In genomic region chr6:144285548-144285797, GRCh38 we compare ENCODE assay signal across 8 cellular contexts. TPM values are rescaled to one million over a fixed set of nuclear protein-coding genes. Genes with fewer than 3 reads are reported as not detected.
DNase-seq lines count a peak whose midpoint lies in the region; ATAC-seq and TF ChIP-seq lines count a peak whose summit lies in the region.

No MANE protein-coding gene starts in this region.

- H3K4me1 ChIP-seq in iPS-20b (ENCODE audit: insufficient read depth, low read length) (peaks cover 6% of the 10 kb centered on the region), stomach (peaks cover 8 to 27% (median 18%) of the 10 kb centered on the region in 4 donors)

- H3K4me3 Mint-ChIP-seq in activated CD4-positive, alpha-beta memory T cell treated with anti-CD3 and anti-CD28 coated beads, Interleukin-2, amount 10 ng/mL, durations not matched to agents 7 days and 5 days = peak overlapping the region; percentile 89

- H3K27ac Mint-ChIP-seq in activated CD4-positive, alpha-beta memory T cell treated with anti-CD3 and anti-CD28 coated beads, Interleukin-2, amount 10 ng/mL, durations not matched to agents 7 days and 5 days = peak overlapping the region; percentile 27

- no peaks in the 10 kb centered on the region for H3K36me3 Mint-ChIP-seq in activated CD4-positive, alpha-beta memory T cell treated with anti-CD3 and anti-CD28 coated beads, Interleukin-2, amount 10 ng/mL, durations not matched to agents 7 days and 5 days (ENCODE audit: low read depth)

- peaks cover 24% of the 10 kb centered on the region for H3K4me1 Mint-ChIP-seq in activated CD4-positive, alpha-beta memory T cell treated with anti-CD3 and anti-CD28 coated beads, Interleukin-2, amount 10 ng/mL, durations not matched to agents 7 days and 5 days

- no peak for TF ChIP-seq POLR2A in stomach (IDR thresholded peaks at IDR 0.05)

- H3K9me3 Mint-ChIP-seq in activated CD4-positive, alpha-beta memory T cell treated with anti-CD3 and anti-CD28 coated beads, Interleukin-2, amount 10 ng/mL, durations not matched to agents 7 days and 5 days = no peaks in the 10 kb centered on the region

- peak overlapping the region; percentile 94 for H3K4me3 ChIP-seq in iPS-20b (ENCODE audit: low read length)
- peak overlapping the region; percentile 73 to 91 (median 81) for H3K4me3 ChIP-seq in stomach

- 0% methylated on average over 15 of the region's 15 CpGs for WGBS in stomach, 5 donors

- peaks cover 41% of the 10 kb centered on the region for H3K27me3 ChIP-seq in iPS-20b (ENCODE audit: insufficient read depth, low read length)
- no peaks in the 10 kb centered on the region for H3K27me3 ChIP-seq in stomach

- POLR2A ChIA-PET in activated CD4-positive, alpha-beta memory T cell treated with anti-CD3 and anti-CD28 coated beads, Interleukin-2, amount 10 ng/mL, durations not matched to agents 7 days and 5 days (lab: Charles Lee) = interaction anchor here (0.9 to 1.8 kb wide), 3 partner anchors 20 to 221 kb away, joined by 3 to 12 read pairs (median 3); no protein-coding TSS in a partner anchor

- peaks cover 24% of the 10 kb centered on the region for H3K27me3 Mint-ChIP-seq in activated CD4-positive, alpha-beta memory T cell treated with anti-CD3 and anti-CD28 coated beads, Interleukin-2, amount 10 ng/mL, durations not matched to agents 7 days and 5 days

- TF ChIP-seq EP300 in stomach (IDR thresholded peaks at IDR 0.05) = no peak

- H3K9me3 ChIP-seq in iPS-20b (ENCODE audit: insufficient read depth, low read depth, low read length) (no peaks in the 10 kb centered on the region), stomach (no peaks in the 10 kb centered on the region)

- peak overlapping the region; percentile 82 for H3K9ac ChIP-seq in iPS-20b (ENCODE audit: low read depth, low read length)

- CTCF ChIA-PET in activated CD4-positive, alpha-beta memory T cell treated with anti-CD3 and anti-CD28 coated beads, Interleukin-2, amount 10 ng/mL, durations not matched to agents 7 days and 5 days (lab: Charles Lee) = interaction anchor here (0.7 to 2.5 kb wide), 5 partner anchors 25 to 196 kb away, joined by 3 to 13 read pairs (median 4); no protein-coding TSS in a partner anchor

- no peak for DNase-seq in activated CD4-positive, alpha-beta memory T cell treated with anti-CD3 and anti-CD28 coated beads, Interleukin-2, amount 10 ng/mL, durations not matched to agents 7 days and 5 days
- no peak for DNase-seq in stomach
- DNase-seq in activated gamma-delta T cell (lab: John Stamatoyannopoulos, UW) = no peak
- no peak for DNase-seq in NCI-H2107 treated with DMSO at 0.1 percent for 48 hours (lab: John Stamatoyannopoulos, UW; ENCODE audit: unreplicated experiment)
- no peak for DNase-seq in SW480 (ENCODE audit: low spot score)

- TF ChIP-seq CTCF in stomach (IDR thresholded peaks at IDR 0.05) = no peak

- peak; percentile 33 for ATAC-seq in GM18498 (IDR thresholded peaks at IDR 0.05; ENCODE audit: unreplicated experiment)
- ATAC-seq in HG02763 (IDR thresholded peaks at IDR 0.05; ENCODE audit: unreplicated experiment) = peak; percentile 21

- no peaks in the 10 kb centered on the region for H3K36me3 ChIP-seq in iPS-20b (ENCODE audit: insufficient read depth, low read depth, low read length)
- peaks cover 0 to 8% (median 0%) of the 10 kb centered on the region in 4 donors for H3K36me3 ChIP-seq in stomach

- intact Hi-C loops in stomach (cut with DNase I; ENCODE audit: low total_unique reads) = loop anchor here (5.0 kb wide), 1 partner anchor 37 kb away; no protein-coding TSS in a partner anchor

- peak overlapping the region; percentile 22 for H3K27ac ChIP-seq in iPS-20b (ENCODE audit: low read length)
- peak overlapping the region; percentile 87 to 98 (median 96) for H3K27ac ChIP-seq in stomach

RNA-seq across cellular contexts. Expression of gene UTRN, which starts 0.3 kb away (rescaled TPM):
- 100 to 1,000 TPM; 140 to 146 TPM for total RNA-seq in activated CD4-positive, alpha-beta memory T cell treated with anti-CD3 and anti-CD28 coated beads, Interleukin-2, amount 10 ng/mL, durations not matched to agents 7 days and 5 days
- total RNA-seq in stomach = 100 to 1,000 TPM in 4 of 5 donors, 10 to 100 TPM in 1; 60.3 to 218 (median 190) TPM
- 10 to 100 TPM in 2 of 3 donors, 1 to 10 TPM in 1; 5.4 to 16.0 (median 12.0) TPM for polyA plus RNA-seq in stomach
